In genomic region chrX:132584936-132585335, GRCh38 we compare ENCODE assay signal across 29 cellular contexts.
DNase-seq lines count a peak whose midpoint lies in the region; ATAC-seq lines count a peak whose summit lies in the region.
"Had no signal": no experiment of that assay in that cellular context is flagged by ENCODE, and none has a peak within 500 bp of the region (broad histone marks: within the 10 kb centered on the region; RNA-seq: fewer than 3 reads in every experiment).

No MANE protein-coding gene starts in this region.

- no peak overlapping the region for H3K23ac ChIP-seq in trophoblast cell (ENCODE audit: low read length)

- H2BK120ac ChIP-seq in trophoblast cell (ENCODE audit: insufficient read depth, low read length, poor library complexity) = no peak overlapping the region

- no peaks in the 10 kb centered on the region for H3K36me3 Mint-ChIP-seq in activated naive CD4-positive, alpha-beta T cell treated with anti-CD3 and anti-CD28 coated beads, Interleukin-2, amount 50 U/mL, for 72 hours
- H3K36me3 Mint-ChIP-seq: CD14-positive monocyte; CD4-positive, alpha-beta memory T cell; CD4-positive, CD25-positive, alpha-beta regulatory T cell; CD8-positive, alpha-beta memory T cell; CD8-positive, alpha-beta T cell had no signal

- H4K8ac ChIP-seq in trophoblast cell (ENCODE audit: low read depth, low read length) = no peak overlapping the region

- no peak overlapping the region for H3K4me2 ChIP-seq in trophoblast cell (ENCODE audit: low read length)
- H3K4me2 ChIP-seq: A549; BLaER1; BLaER1 treated with 17β-estradiol and CSF1 and Interleukin-3, amounts not matched to agents 10 nM and 100 nM had no signal

- H2BK5ac ChIP-seq in trophoblast cell (ENCODE audit: low read depth, low read length, poor library complexity) = no peak overlapping the region

- H3K27ac Mint-ChIP-seq in activated naive CD4-positive, alpha-beta T cell treated with anti-CD3 and anti-CD28 coated beads, Interleukin-2, amount 50 U/mL, for 72 hours = no peak overlapping the region
- H3K27ac Mint-ChIP-seq: B cell; CD14-positive monocyte; CD4-positive, alpha-beta memory T cell; CD4-positive, alpha-beta T cell; CD4-positive, CD25-positive, alpha-beta regulatory T cell; CD8-positive, alpha-beta memory T cell; CD8-positive, alpha-beta T cell had no signal

- H3K18ac ChIP-seq in trophoblast cell (ENCODE audit: low read length) = no peak overlapping the region

- WGBS in trophoblast cell (ENCODE audit: extremely low coverage, insufficient coverage, insufficient read length) = no CpG with 5 or more reads among the region's 4 CpGs

- H4K12ac ChIP-seq in trophoblast cell (ENCODE audit: low read depth, low read length) = no peak overlapping the region

- no peak overlapping the region for H4K91ac ChIP-seq in trophoblast cell (ENCODE audit: low read depth, low read length)

- H2BK12ac ChIP-seq in trophoblast cell (ENCODE audit: low read length) = no peak overlapping the region

- no peak overlapping the region for H3K9ac ChIP-seq in trophoblast cell (ENCODE audit: low read length)
- H3K9ac ChIP-seq: BLaER1; BLaER1 treated with 17β-estradiol and CSF1 and Interleukin-3, amounts not matched to agents 10 nM and 100 nM had no signal

- H3K4me3 ChIP-seq in trophoblast cell (ENCODE audit: low read depth, low read length) = no peak overlapping the region
- H3K4me3 ChIP-seq: A549; BLaER1; BLaER1 treated with 17β-estradiol and CSF1 and Interleukin-3, amounts not matched to agents 10 nM and 100 nM had no signal

- H3K9me3 ChIP-seq in trophoblast cell (ENCODE audit: insufficient read depth, low read depth, low read length) = no peaks in the 10 kb centered on the region
- H3K9me3 ChIP-seq: A549, BE2C, BLaER1, Caco-2 had no signal

- H3K36me3 ChIP-seq in trophoblast cell (ENCODE audit: control insufficient read depth in 1 of 2, insufficient read depth in 2 of 2, low read length in 2 of 2) = no peaks in the 10 kb centered on the region
- H3K36me3 ChIP-seq: BE2C; BLaER1; BLaER1 treated with 17β-estradiol and CSF1 and Interleukin-3, amounts not matched to agents 10 nM and 100 nM had no signal

- H3K14ac ChIP-seq in trophoblast cell (ENCODE audit: low read length) = no peak overlapping the region

- peaks cover 0 to 6% of the 10 kb centered on the region in 2 donors for H3K9me3 Mint-ChIP-seq in activated naive CD4-positive, alpha-beta T cell treated with anti-CD3 and anti-CD28 coated beads, Interleukin-2, amount 50 U/mL, for 72 hours
- H3K9me3 Mint-ChIP-seq: CD14-positive monocyte; CD4-positive, alpha-beta memory T cell; CD4-positive, alpha-beta T cell; CD8-positive, alpha-beta memory T cell; CD8-positive, alpha-beta T cell had no signal

- no peak overlapping the region for H3K27ac ChIP-seq in trophoblast cell (ENCODE audit: low read depth, low read length)
- H3K27ac ChIP-seq: 22Rv1; A549; BLaER1; BLaER1 treated with 17β-estradiol and CSF1 and Interleukin-3, amounts not matched to agents 10 nM and 100 nM; C4-2B had no signal

- no peak overlapping the region for H2AK5ac ChIP-seq in trophoblast cell (ENCODE audit: low read length)

- H3K4me1 ChIP-seq in trophoblast cell (ENCODE audit: control insufficient read depth in 1 of 2, insufficient read depth in 2 of 2, low read length in 2 of 2) = no peaks in the 10 kb centered on the region
- H3K4me1 ChIP-seq: A549; BE2C; BLaER1; BLaER1 treated with 17β-estradiol and CSF1 and Interleukin-3, amounts not matched to agents 10 nM and 100 nM had no signal

- DNase-seq in trophoblast cell = peak; percentile 64 to 86
- DNase-seq in activated naive CD4-positive, alpha-beta T cell treated with anti-CD3 and anti-CD28 coated beads, Interleukin-2, amount 50 U/mL, for 72 hours (ENCODE audit: low spot score in 2 of 2) = no peak
- DNase-seq: 8988T; ACHN; AML-193; BE2C; C1 segment of cervical spinal cord; Caco-2; Calu3; CD4-positive, alpha-beta memory T cell; CD4-positive, alpha-beta T cell; CD4-positive, CD25-positive, alpha-beta regulatory T cell; CD8-positive, alpha-beta memory T cell; CD8-positive, alpha-beta T cell; COR-L47; DMS 273 treated with DMSO at 0.1 percent for 48 hours; DMS153; DMS53; DMS79; DMS79 treated with DMSO at 0.1 percent for 48 hours; DND-41; EL had no signal

- H3K4ac ChIP-seq in trophoblast cell (ENCODE audit: low read depth, low read length) = no peak overlapping the region

- no peaks in the 10 kb centered on the region for H3K79me2 ChIP-seq in trophoblast cell (ENCODE audit: control insufficient read depth, insufficient read depth, low read length, poor library complexity)

- no peaks in the 10 kb centered on the region for H3K27me3 ChIP-seq in trophoblast cell (ENCODE audit: insufficient read depth, low read length)
- H3K27me3 ChIP-seq: BE2C had no signal

- H3K79me1 ChIP-seq in trophoblast cell (ENCODE audit: low read length) = no peaks in the 10 kb centered on the region

- ATAC-seq in activated naive CD4-positive, alpha-beta T cell treated with anti-CD3 and anti-CD28 coated beads, Interleukin-2, amount 50 U/mL, for 72 hours = no peak
- ATAC-seq: A549; CD8-positive, alpha-beta T cell had no signal

- H2AFZ ChIP-seq in trophoblast cell (ENCODE audit: insufficient read depth, low read length, poor library complexity) = no peak overlapping the region

Comparison
In these comparisons a context has a peak if more than half of its experiments do, and no peak if none do; other contexts are left out.
1. DNase-seq: peak in trophoblast cell (2 of 2); none in activated naive CD4-positive, alpha-beta T cell treated with anti-CD3 and anti-CD28 coated beads, Interleukin-2, amount 50 U/mL, for 72 hours (0 of 2).